19 cellular contexts compared by ENCODE assay signal in the genomic region with DNA sequence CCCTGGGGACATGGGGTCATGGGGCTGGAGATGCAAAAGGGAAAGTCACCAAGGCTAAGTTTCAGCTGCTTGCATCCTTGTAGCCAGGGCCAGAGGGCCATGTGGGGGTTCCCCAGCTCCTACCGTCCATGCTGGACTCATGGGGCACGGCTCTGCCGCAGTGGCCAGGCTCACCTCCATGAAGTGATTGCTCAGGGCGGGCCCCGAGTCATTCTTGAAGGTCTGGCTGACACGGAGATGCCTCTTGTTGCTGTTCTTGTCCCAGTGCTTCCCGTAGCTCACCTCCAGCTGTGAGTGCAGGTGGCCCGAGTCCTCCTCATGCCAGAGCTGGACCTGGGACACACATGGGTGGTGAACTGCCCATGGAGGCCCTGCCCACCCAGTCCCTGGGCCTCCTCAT.
A peak's percentile ranks its signal among the peaks of the same experiment; 100 is the strongest.
DNase-seq lines count a peak whose midpoint lies in the region; ATAC-seq and TF ChIP-seq lines count a peak whose summit lies in the region.
"Had no signal": no experiment of that assay in that cellular context is flagged by ENCODE, and none has a peak within 500 bp of the region (broad histone marks: within the 10 kb centered on the region; RNA-seq: fewer than 3 reads in every experiment).

No MANE protein-coding gene starts in this region.

- no peak overlapping the region for H3K9ac ChIP-seq in Karpas-422 (ENCODE audit: low read length)
- H3K9ac ChIP-seq: GM23248 had no signal

- no peak overlapping the region for H2AFZ ChIP-seq in Karpas-422 (ENCODE audit: low read length)
- no peak overlapping the region for H2AFZ ChIP-seq in osteoblast (ENCODE audit: low read length)
- H2AFZ ChIP-seq: GM23248 had no signal

- intact Hi-C loops in cardiac septum (cut with DNase I) = no loop called here

- no peaks in the 10 kb centered on the region for H3K4me1 ChIP-seq in HEK293 (ENCODE audit: control insufficient read depth, insufficient read depth, low read length)
- H3K4me1 ChIP-seq in Karpas-422 (ENCODE audit: low read length) = no peaks in the 10 kb centered on the region
- H3K4me1 ChIP-seq in osteoblast (ENCODE audit: insufficient read depth, low read length) = no peaks in the 10 kb centered on the region
- H3K4me1 ChIP-seq: BE2C had no signal

- no peaks in the 10 kb centered on the region for H3K79me2 ChIP-seq in Karpas-422 (ENCODE audit: low read length)
- no peaks in the 10 kb centered on the region for H3K79me2 ChIP-seq in osteoblast (ENCODE audit: insufficient read depth, low read length)

- no peak for ATAC-seq in HG02763 (IDR thresholded peaks at IDR 0.05; ENCODE audit: unreplicated experiment)

- no peaks in the 10 kb centered on the region for H3K9me2 ChIP-seq in Karpas-422 (replicated peaks; ENCODE audit: insufficient read depth, low read length)

- POLR2A ChIA-PET in HEK293 (lab: Yijun Ruan, JAX) = interaction anchor here (0.8 kb wide), 1 partner anchor 52 kb away, joined by 4 read pairs; no protein-coding TSS in a partner anchor

- no peak overlapping the region for H3K4me3 ChIP-seq in HEK293 (ENCODE audit: low read depth, low read length)
- no peak overlapping the region for H3K4me3 ChIP-seq in Karpas-422 (ENCODE audit: low read length)
- no peak overlapping the region for H3K4me3 ChIP-seq in osteoblast (ENCODE audit: insufficient read depth, low read length)
- H3K4me3 ChIP-seq: GM23248 had no signal

- H3K27me3 ChIP-seq in Karpas-422 (ENCODE audit: low read length) (no peaks in the 10 kb centered on the region), osteoblast (ENCODE audit: insufficient read depth, low read length) (no peaks in the 10 kb centered on the region)
- H3K27me3 ChIP-seq: BE2C had no signal

- TF ChIP-seq CTCF in HEK293 (tag by site-specific recombination; IDR thresholded peaks at IDR 0.05) (no peak), osteoblast (IDR thresholded peaks at IDR 0.05; ENCODE audit: extremely low read depth, low read depth, low read length) (no peak)

- CTCF ChIA-PET in HEK293 (lab: Yijun Ruan, JAX) = interaction anchor here (0.8 kb wide), 1 partner anchor 180 kb away, joined by 3 read pairs; no protein-coding TSS in a partner anchor

- DNase-seq in Karpas-422 (peak; percentile 39), osteoblast (ENCODE audit: insufficient read length, low spot score, missing footprints) (peak; percentile 23), cardiac septum (ENCODE audit: low spot score) (no peak), amygdala (lab: John Stamatoyannopoulos, UW) (no peak)
- DNase-seq: ACHN; BE2C; C1 segment of cervical spinal cord; CD4-positive, CD25-positive, alpha-beta regulatory T cell; CD8-positive, alpha-beta memory T cell; COR-L47; DMS 273 treated with DMSO at 0.1 percent for 48 hours; DMS53; DND-41; EL; GM23248; HCEC 1CT; HFFc6 had no signal

- H3K27ac ChIP-seq in HEK293 (ENCODE audit: extremely low read depth, low read depth, low read length) (no peak overlapping the region), Karpas-422 (ENCODE audit: low read length) (no peak overlapping the region), osteoblast (ENCODE audit: low read depth, low read length) (no peak overlapping the region)
- H3K27ac ChIP-seq: GM23248 had no signal

- H3K36me3 ChIP-seq in HEK293 (ENCODE audit: control insufficient read depth in 2 of 2, insufficient read depth in 1 of 2, low read length in 2 of 2) (no peaks in the 10 kb centered on the region), Karpas-422 (ENCODE audit: insufficient read depth, low read length) (no peaks in the 10 kb centered on the region), osteoblast (ENCODE audit: insufficient read depth, low read length) (no peaks in the 10 kb centered on the region)
- H3K36me3 ChIP-seq: BE2C had no signal

- H3K4me2 ChIP-seq in Karpas-422 (ENCODE audit: low read depth, low read length, poor library complexity, severe bottlenecking) (no peak overlapping the region), osteoblast (ENCODE audit: insufficient read depth, low read length) (no peak overlapping the region)

- H4K20me1 ChIP-seq in Karpas-422 (ENCODE audit: insufficient read depth, low read depth, low read length) = no peaks in the 10 kb centered on the region
- no peaks in the 10 kb centered on the region for H4K20me1 ChIP-seq in osteoblast (ENCODE audit: insufficient read depth, low read length)

- no peaks in the 10 kb centered on the region for H3K9me3 ChIP-seq in HEK293 (ENCODE audit: control insufficient read depth, insufficient read depth, low read depth, low read length)
- H3K9me3 ChIP-seq in Karpas-422 (ENCODE audit: low read length) = no peaks in the 10 kb centered on the region
- H3K9me3 ChIP-seq in osteoblast (ENCODE audit: low read depth, low read length) = no peaks in the 10 kb centered on the region
- H3K9me3 ChIP-seq: BE2C had no signal

TF ChIP-seq in HEK293, 187 proteins besides CTCF, POLR2A, EP300 and RAD21:
- TF ChIP-seq, protein P1, sequence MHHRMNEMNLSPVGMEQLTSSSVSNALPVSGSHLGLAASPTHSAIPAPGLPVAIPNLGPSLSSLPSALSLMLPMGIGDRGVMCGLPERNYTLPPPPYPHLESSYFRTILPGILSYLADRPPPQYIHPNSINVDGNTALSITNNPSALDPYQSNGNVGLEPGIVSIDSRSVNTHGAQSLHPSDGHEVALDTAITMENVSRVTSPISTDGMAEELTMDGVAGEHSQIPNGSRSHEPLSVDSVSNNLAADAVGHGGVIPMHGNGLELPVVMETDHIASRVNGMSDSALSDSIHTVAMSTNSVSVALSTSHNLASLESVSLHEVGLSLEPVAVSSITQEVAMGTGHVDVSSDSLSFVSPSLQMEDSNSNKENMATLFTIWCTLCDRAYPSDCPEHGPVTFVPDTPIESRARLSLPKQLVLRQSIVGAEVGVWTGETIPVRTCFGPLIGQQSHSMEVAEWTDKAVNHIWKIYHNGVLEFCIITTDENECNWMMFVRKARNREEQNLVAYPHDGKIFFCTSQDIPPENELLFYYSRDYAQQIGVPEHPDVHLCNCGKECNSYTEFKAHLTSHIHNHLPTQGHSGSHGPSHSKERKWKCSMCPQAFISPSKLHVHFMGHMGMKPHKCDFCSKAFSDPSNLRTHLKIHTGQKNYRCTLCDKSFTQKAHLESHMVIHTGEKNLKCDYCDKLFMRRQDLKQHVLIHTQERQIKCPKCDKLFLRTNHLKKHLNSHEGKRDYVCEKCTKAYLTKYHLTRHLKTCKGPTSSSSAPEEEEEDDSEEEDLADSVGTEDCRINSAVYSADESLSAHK (tag by site-specific recombination; IDR thresholded peaks at IDR 0.05) = no peak
- 0 out of 2 replicates have a peak, but pooled peaks have one; percentile 54 for TF ChIP-seq ZIC2 (tag by site-specific recombination; IDR thresholded peaks at IDR 0.05)

Comparison
In these comparisons a context has a peak if more than half of its experiments do, and no peak if none do; other contexts are left out.
1. DNase-seq: peak in Karpas-422 (single experiment) and osteoblast (single experiment); none in cardiac septum (single experiment) and amygdala (0 of 56).